1 cellular context compared by ENCODE assay signal in genomic region chr16:1119766-1120611, GRCh38.
TF ChIP-seq lines count a peak whose summit lies in the region.

No MANE protein-coding gene starts in this region.

TF ChIP-seq in H1, 55 proteins besides CTCF, POLR2A, EP300 and RAD21:
- TF ChIP-seq HDAC2 (IDR thresholded peaks at IDR 0.05; ENCODE audit: borderline replicate concordance in 1 of 2, low read depth in 2 of 2, low read length in 2 of 2) (no peak), PHF8 (conservative IDR thresholded peaks at IDR 0.05; ENCODE audit: low read depth, low read length) (no peak), CBX5 (IDR thresholded peaks at IDR 0.05; ENCODE audit: low read depth, low read length) (no peak), POU5F1 (IDR thresholded peaks at IDR 0.05; ENCODE audit: low read depth, low read length) (no peak), JUND (IDR thresholded peaks at IDR 0.05; ENCODE audit: low read length) (no peak), MAFK (IDR thresholded peaks at IDR 0.05; ENCODE audit: low read depth, low read length) (no peak), SAP30 (IDR thresholded peaks at IDR 0.05; ENCODE audit: insufficient read depth, insufficient replicate concordance, low read length) (no peak), NANOG (IDR thresholded peaks at IDR 0.05; ENCODE audit: insufficient read depth, low read depth, low read length, poor library complexity, severe bottlenecking) (no peak)
